Comparison of ENCODE assay signal across 16 cellular contexts in genomic region chr1:94855307-94855700, GRCh38. TPM values are rescaled to one million over a fixed set of nuclear protein-coding genes. Genes with fewer than 3 reads are reported as not detected.
A peak's percentile ranks its signal among the peaks of the same experiment; 100 is the strongest.
DNase-seq lines count a peak whose midpoint lies in the region; ATAC-seq and TF ChIP-seq lines count a peak whose summit lies in the region.
"Had no signal": no experiment of that assay in that cellular context is flagged by ENCODE, and none has a peak within 500 bp of the region (broad histone marks: within the 10 kb centered on the region; RNA-seq: fewer than 3 reads in every experiment).

No MANE protein-coding gene starts in this region.

- H3K4me3 ChIP-seq in GM23338 (no peak overlapping the region), adrenal gland (no peak overlapping the region), left ventricle myocardium inferior (peak overlapping the region; percentile 63), rectal smooth muscle tissue (ENCODE audit: low read length) (no peak overlapping the region)

- H3K4me1 ChIP-seq in GM23338 (ENCODE audit: insufficient read depth) (peaks cover 6% of the 10 kb centered on the region), adrenal gland (replicated peaks in 1 of 2) (peaks cover 0 to 19% of the 10 kb centered on the region in 2 donors), left ventricle myocardium inferior (peaks cover 36% of the 10 kb centered on the region), rectal smooth muscle tissue (ENCODE audit: control insufficient read depth, insufficient read depth, low read length) (peaks cover 5% of the 10 kb centered on the region)

- H3K27me3 Mint-ChIP-seq in GM23338 (ENCODE audit: insufficient read depth, low read depth, poor library complexity) = no peaks in the 10 kb centered on the region

- 39 to 78% (median 61%) methylated on average over 2 of the region's 2 CpGs for WGBS in adrenal gland, 4 donors

- H3K9me3 Mint-ChIP-seq in GM23338 = no peaks in the 10 kb centered on the region
- H3K9me3 Mint-ChIP-seq: activated CD4-positive, alpha-beta memory T cell treated with anti-CD3 and anti-CD28 coated beads for 36 hours; activated naive CD8-positive, alpha-beta T cell treated with anti-CD3 and anti-CD28 coated beads, Interleukin-2, amount 10 ng/mL, durations not matched to agents 7 days and 5 days; T-helper 1 cell treated with Interleukin-12 subunit alpha and Interleukin-12 subunit beta and Interleukin-4 antibody, amounts not matched to agents 30 μg/mL and 1 μg/mL, for 36 hours had no signal

- no peak overlapping the region for H3K4me3 Mint-ChIP-seq in GM23338
- H3K4me3 Mint-ChIP-seq: activated CD4-positive, alpha-beta memory T cell treated with anti-CD3 and anti-CD28 coated beads for 36 hours; activated naive CD8-positive, alpha-beta T cell treated with anti-CD3 and anti-CD28 coated beads, Interleukin-2, amount 10 ng/mL, durations not matched to agents 7 days and 5 days; T-helper 1 cell treated with Interleukin-12 subunit alpha and Interleukin-12 subunit beta and Interleukin-4 antibody, amounts not matched to agents 30 μg/mL and 1 μg/mL, for 36 hours had no signal

- intact Hi-C loops in adrenal gland (cut with DNase I) = loop anchor here in 1 of 2 donors (10.0 kb wide), 1 partner anchor 69 kb away; the partner anchor contains the start of gene CNN3
- intact Hi-C loops in left ventricle myocardium inferior (cut with micrococcal nuclease) = no loop called here

- ATAC-seq in GM23338 = peak; percentile 16
- ATAC-seq in GM18511 (IDR thresholded peaks at IDR 0.05; ENCODE audit: unreplicated experiment) = no peak
- ATAC-seq in GM18858 (IDR thresholded peaks at IDR 0.05; ENCODE audit: unreplicated experiment) = no peak
- no peak for ATAC-seq in HG03342 (IDR thresholded peaks at IDR 0.05; ENCODE audit: unreplicated experiment)

- no peak overlapping the region for H3K27ac ChIP-seq in GM23338 (ENCODE audit: low read depth)
- peak overlapping the region in 3 of 5 donors; percentile 71 to 92 (median 85) for H3K27ac ChIP-seq in adrenal gland
- peak overlapping the region; percentile 74 for H3K27ac ChIP-seq in left ventricle myocardium inferior (replicated peaks)
- H3K27ac ChIP-seq in rectal smooth muscle tissue (ENCODE audit: low read depth, low read length) = peak overlapping the region; percentile 91
- H3K27ac ChIP-seq: C4-2B, HL-60 had no signal

- H3K9ac ChIP-seq in rectal smooth muscle tissue (ENCODE audit: low read length) = no peak overlapping the region

- H3K9me3 ChIP-seq in adrenal gland (replicated peaks in 1 of 3) (no peaks in the 10 kb centered on the region), left ventricle myocardium inferior (replicated peaks) (no peaks in the 10 kb centered on the region)

- H3K4me2 ChIP-seq in GM23338 = peak overlapping the region; percentile 84

- no peak overlapping the region for H3K27ac Mint-ChIP-seq in GM23338
- H3K27ac Mint-ChIP-seq: activated CD4-positive, alpha-beta memory T cell treated with anti-CD3 and anti-CD28 coated beads for 36 hours; activated naive CD8-positive, alpha-beta T cell treated with anti-CD3 and anti-CD28 coated beads, Interleukin-2, amount 10 ng/mL, durations not matched to agents 7 days and 5 days; T-helper 1 cell treated with Interleukin-12 subunit alpha and Interleukin-12 subunit beta and Interleukin-4 antibody, amounts not matched to agents 30 μg/mL and 1 μg/mL, for 36 hours had no signal

- H4K20me1 ChIP-seq in GM23338 (replicated peaks; ENCODE audit: insufficient read depth) = no peaks in the 10 kb centered on the region

- no peaks in the 10 kb centered on the region for H3K36me3 Mint-ChIP-seq in GM23338 (ENCODE audit: low read depth)
- H3K36me3 Mint-ChIP-seq: activated CD4-positive, alpha-beta memory T cell treated with anti-CD3 and anti-CD28 coated beads for 36 hours; activated naive CD8-positive, alpha-beta T cell treated with anti-CD3 and anti-CD28 coated beads, Interleukin-2, amount 10 ng/mL, durations not matched to agents 7 days and 5 days had no signal

- H3K36me3 ChIP-seq in GM23338 (ENCODE audit: insufficient read depth) (no peaks in the 10 kb centered on the region), adrenal gland (replicated peaks in 1 of 2) (no peaks in the 10 kb centered on the region), left ventricle myocardium inferior (no peaks in the 10 kb centered on the region), rectal smooth muscle tissue (ENCODE audit: control insufficient read depth, insufficient read depth, low read length) (no peaks in the 10 kb centered on the region)

- H3K9me2 ChIP-seq in GM23338 (ENCODE audit: insufficient read depth) = no peaks in the 10 kb centered on the region; the same call in 1 of the 2 replicates

- H3K79me2 ChIP-seq in GM23338 (replicated peaks; ENCODE audit: insufficient read depth) = no peaks in the 10 kb centered on the region

- H3K27me3 ChIP-seq in GM23338 (ENCODE audit: insufficient read depth) (no peaks in the 10 kb centered on the region), adrenal gland (no peaks in the 10 kb centered on the region), left ventricle myocardium inferior (ENCODE audit: low read depth) (no peaks in the 10 kb centered on the region), rectal smooth muscle tissue (ENCODE audit: control insufficient read depth, insufficient read depth, low read length) (no peaks in the 10 kb centered on the region)

- H2AFZ ChIP-seq in GM23338 = no peak overlapping the region

- no peak for TF ChIP-seq POLR2A in adrenal gland (IDR thresholded peaks at IDR 0.05)

- TF ChIP-seq CTCF in GM23338 (conservative IDR thresholded peaks at IDR 0.05; ENCODE audit: low read depth in 2 of 2) = no peak
- TF ChIP-seq CTCF in adrenal gland (IDR thresholded peaks at IDR 0.05) = no peak
- TF ChIP-seq CTCF in left ventricle myocardium inferior (IDR thresholded peaks at IDR 0.05; ENCODE audit: borderline replicate concordance) = no peak

- peaks cover 3% of the 10 kb centered on the region; the same call in 2 of the 3 replicates for H3K4me1 Mint-ChIP-seq in GM23338
- H3K4me1 Mint-ChIP-seq: activated naive CD8-positive, alpha-beta T cell treated with anti-CD3 and anti-CD28 coated beads, Interleukin-2, amount 10 ng/mL, durations not matched to agents 7 days and 5 days had no signal

- peak; percentile 35 for DNase-seq in GM23338 (ENCODE audit: low spot score)
- no peak for DNase-seq in adrenal gland
- DNase-seq in left ventricle myocardium inferior = no peak
- no peak for DNase-seq in DMS 273 treated with DMSO at 0.1 percent for 48 hours (lab: John Stamatoyannopoulos, UW)
- DNase-seq: activated CD4-positive, alpha-beta memory T cell treated with anti-CD3 and anti-CD28 coated beads for 36 hours; activated naive CD8-positive, alpha-beta T cell treated with anti-CD3 and anti-CD28 coated beads, Interleukin-2, amount 10 ng/mL, durations not matched to agents 7 days and 5 days; effector CD8-positive, alpha-beta T cell; MV-4-11; stimulated activated CD4-positive, alpha-beta T cell treated with anti-CD3 and anti-CD28 coated beads, Interleukin-4, amount 100 ng/mL, for 4 hours had no signal

- no peaks in the 10 kb centered on the region for H3F3A ChIP-seq in GM23338 (replicated peaks; ENCODE audit: low read depth)

RNA-seq across cellular contexts. Expression of gene SLC44A3, which starts 35.1 kb away (rescaled TPM):
- 2.9 and 6.8 TPM in 2 replicates for total RNA-seq in GM23338 (2014; rRNA removed; shearing (Covaris generic))
- polyA plus RNA-seq in GM23338 (2016; fragmentation: Nextera tagmentation; extraction: Ambion mirVana) (4.0 and 4.5 TPM in 2 replicates), adrenal gland (10 to 100 TPM in 1 of 3 donors, 1 to 10 TPM in 2; 4.2 to 21.0 (median 7.3) TPM)
- total RNA-seq in adrenal gland (10 to 100 TPM in 3 of 8 donors, 1 to 10 TPM in 5; 6.6 to 26.2 (median 9.5) TPM), left ventricle myocardium inferior (5.9 TPM)
